ENCODE assay signal across 10 cellular contexts in genomic region chr12:132188451-132189298, GRCh38. TPM values are rescaled to one million over a fixed set of nuclear protein-coding genes. Genes with fewer than 3 reads are reported as not detected.
DNase-seq lines count a peak whose midpoint lies in the region; ATAC-seq and TF ChIP-seq lines count a peak whose summit lies in the region.
"Had no signal": no experiment of that assay in that cellular context is flagged by ENCODE, and none has a peak within 500 bp of the region (broad histone marks: within the 10 kb centered on the region; RNA-seq: fewer than 3 reads in every experiment).

No MANE protein-coding gene starts in this region.

- no peaks in the 10 kb centered on the region for H3K27me3 ChIP-seq in CD4-positive, alpha-beta T cell (ENCODE audit: control insufficient read depth, insufficient read depth, low read length)
- H3K27me3 ChIP-seq in OCI-LY3 (ENCODE audit: low read depth, low read length) (no peaks in the 10 kb centered on the region), endodermal cell (ENCODE audit: control insufficient read depth, insufficient read depth, low read length, poor library complexity, severe bottlenecking) (peaks cover 32% of the 10 kb centered on the region), neuronal stem cell (ENCODE audit: control insufficient read depth in 3 of 3, insufficient read depth in 3 of 3, low read depth in 1 of 3, low read length in 3 of 3) (peaks cover 0 to 80% (median 18%) of the 10 kb centered on the region in 3 experiments)

- no peak overlapping the region for H2BK12ac ChIP-seq in neuronal stem cell (ENCODE audit: low read length)

- peak overlapping the region; percentile 65 for H3K4me2 ChIP-seq in OCI-LY3 (ENCODE audit: low read length)
- peak overlapping the region; percentile 97 for H3K4me2 ChIP-seq in neuronal stem cell (ENCODE audit: insufficient read depth, low read length, poor library complexity, severe bottlenecking)

- H3K23ac ChIP-seq in neuronal stem cell (ENCODE audit: low read depth, low read length, poor library complexity), result peak overlapping the region; percentile 93

- H2BK15ac ChIP-seq in neuronal stem cell (ENCODE audit: low read length), result peak overlapping the region; percentile 96

- H2AFZ ChIP-seq in OCI-LY3 (ENCODE audit: low read depth, low read length) (no peak overlapping the region), neuronal stem cell (ENCODE audit: low read length) (peak overlapping the region; percentile 89)

- POLR2A ChIA-PET in CD4-positive, alpha-beta T cell (lab: Charles Lee), result interaction anchor here (0.9 to 2.4 kb wide), 7 partner anchors 9 to 640 kb away, joined by 3 to 35 read pairs (median 4); no protein-coding TSS in a partner anchor

- WGBS in endodermal cell (ENCODE audit: insufficient coverage in 1 of 2, insufficient read length in 1 of 2), 2 experiments, result 53 to 71% methylated on average over 21 to 39 of the region's 39 CpGs
- no CpG with 5 or more reads among the region's 39 CpGs for WGBS in neuronal stem cell (ENCODE audit: extremely low coverage in 2 of 2, insufficient read length in 2 of 2, insufficient replicate concordance in 1 of 2), 2 donors

- H3K27ac Mint-ChIP-seq in CD4-positive, alpha-beta T cell, result peak overlapping the region; percentile 86
- H3K27ac Mint-ChIP-seq in endodermal cell, result no peak overlapping the region

- CTCF ChIA-PET in CD4-positive, alpha-beta T cell (lab: Charles Lee), result interaction anchor here (1.4 kb wide), 1 partner anchor 35 kb away, joined by 5 read pairs; no protein-coding TSS in a partner anchor

- DNase-seq in CD4-positive, alpha-beta T cell, result no peak
- DNase-seq in endodermal cell, result no peak
- no peak for DNase-seq in neuronal stem cell (ENCODE audit: low spot score)
- no peak for DNase-seq in stimulated activated CD4-positive, alpha-beta T cell treated with anti-CD3 and anti-CD28 coated beads, Interleukin-2, amount 100 ng/mL, for 24 hours
- DNase-seq in SHP77 treated with DMSO at 0.1 percent for 48 hours (lab: John Stamatoyannopoulos, UW), result no peak
- no peak for DNase-seq in NCI-H1694 treated with DMSO at 0.1 percent for 48 hours (lab: John Stamatoyannopoulos, UW)
- DNase-seq: NCI-H2081 treated with DMSO at 0.1 percent for 48 hours had no signal

- ATAC-seq in CD4-positive, alpha-beta T cell (ENCODE audit: poor library complexity), result no peak
- ATAC-seq in GM21381 (IDR thresholded peaks at IDR 0.05; ENCODE audit: unreplicated experiment), result no peak

- H3K27ac ChIP-seq in CD4-positive, alpha-beta T cell (ENCODE audit: low read depth, low read length), result peak overlapping the region; percentile 59
- no peak overlapping the region for H3K27ac ChIP-seq in OCI-LY3 (ENCODE audit: low read length)
- H3K27ac ChIP-seq in endodermal cell (ENCODE audit: low read depth, low read length), result no peak overlapping the region
- H3K27ac ChIP-seq in neuronal stem cell (replicated peaks; ENCODE audit: low read length), result no peak overlapping the region
- H3K27ac ChIP-seq: epithelial cell of prostate had no signal

- no peaks in the 10 kb centered on the region for H3K27me3 Mint-ChIP-seq in CD4-positive, alpha-beta T cell
- H3K27me3 Mint-ChIP-seq in endodermal cell (ENCODE audit: insufficient read depth), result peaks cover 81% of the 10 kb centered on the region

- no peaks in the 10 kb centered on the region for H3K36me3 ChIP-seq in OCI-LY3 (replicated peaks; ENCODE audit: low read depth, low read length)
- no peaks in the 10 kb centered on the region for H3K36me3 ChIP-seq in endodermal cell (ENCODE audit: control insufficient read depth, insufficient read depth, low read length)
- H3K36me3 ChIP-seq in neuronal stem cell (replicated peaks in 1 of 2; ENCODE audit: control insufficient read depth in 2 of 2, insufficient read depth in 2 of 2, low read length in 2 of 2), result no peaks in the 10 kb centered on the region

- H3K9me3 ChIP-seq in CD4-positive, alpha-beta T cell (ENCODE audit: control insufficient read depth, low read length), result peaks cover 7% of the 10 kb centered on the region
- H3K9me3 ChIP-seq in OCI-LY3 (ENCODE audit: insufficient read depth, low read length) (no peaks in the 10 kb centered on the region), endodermal cell (ENCODE audit: control insufficient read depth, low read length) (peaks cover 4% of the 10 kb centered on the region), neuronal stem cell (replicated peaks in 1 of 2; ENCODE audit: control insufficient read depth in 2 of 2, insufficient read depth in 1 of 2, low read depth in 1 of 2, low read length in 2 of 2) (peaks cover 5 to 6% of the 10 kb centered on the region in 2 donors)

- H3K9ac ChIP-seq in OCI-LY3 (ENCODE audit: low read length), result no peak overlapping the region
- H3K9ac ChIP-seq in endodermal cell (ENCODE audit: extremely low read depth, low read length, poor library complexity, severe bottlenecking), result no peak overlapping the region
- peak overlapping the region; percentile 24 for H3K9ac ChIP-seq in neuronal stem cell (ENCODE audit: low read depth, low read length, poor library complexity)

- H3K4me1 ChIP-seq in OCI-LY3 (ENCODE audit: low read length), result no peaks in the 10 kb centered on the region
- H3K4me1 ChIP-seq in endodermal cell (ENCODE audit: control insufficient read depth, insufficient read depth, low read length), result no peaks in the 10 kb centered on the region
- peaks cover 6 to 9% of the 10 kb centered on the region in 2 donors for H3K4me1 ChIP-seq in neuronal stem cell (ENCODE audit: control insufficient read depth in 2 of 2, insufficient read depth in 1 of 2, low read depth in 1 of 2, low read length in 2 of 2)

- H3K14ac ChIP-seq in neuronal stem cell (ENCODE audit: low read length), result peak overlapping the region; percentile 99

- H2BK120ac ChIP-seq in neuronal stem cell (ENCODE audit: low read depth, low read length), result peak overlapping the region; percentile 61

- no peaks in the 10 kb centered on the region for H3K79me2 ChIP-seq in OCI-LY3 (ENCODE audit: low read length)

- intact Hi-C loops in CD4-positive, alpha-beta T cell (cut with DNase I, micrococcal nuclease), result loop anchor here (1.0 to 5.0 kb wide), 4 partner anchors 36 to 299 kb away; partner anchors contain the start of genes DDX51 (in 1 of the 2) and NOC4L (in 1 of the 2)

- H3K4me3 ChIP-seq in OCI-LY3 (ENCODE audit: low read length), result peak overlapping the region; percentile 71
- H3K4me3 ChIP-seq in endodermal cell (ENCODE audit: low read length), result peak overlapping the region; percentile 58
- peak overlapping the region in 1 of 2 donors; percentile 81 for H3K4me3 ChIP-seq in neuronal stem cell (ENCODE audit: low read length in 2 of 2)

- no peak for TF ChIP-seq CTCF in CD4-positive, alpha-beta T cell (IDR thresholded peaks at IDR 0.05)
- no peak for TF ChIP-seq CTCF in OCI-LY3 (IDR thresholded peaks at IDR 0.05; ENCODE audit: low read depth, low read length)
- TF ChIP-seq CTCF in endodermal cell (conservative IDR thresholded peaks at IDR 0.05), result peak; percentile 13

- H4K91ac ChIP-seq in neuronal stem cell (ENCODE audit: low read depth, low read length, poor library complexity), result no peak overlapping the region

- H3K4me3 Mint-ChIP-seq in CD4-positive, alpha-beta T cell, result peak overlapping the region; percentile 93
- peak overlapping the region; percentile 61 for H3K4me3 Mint-ChIP-seq in endodermal cell

- H2BK5ac ChIP-seq in neuronal stem cell (ENCODE audit: low read length), result peak overlapping the region; percentile 75

- H3K4ac ChIP-seq in neuronal stem cell (ENCODE audit: low read length), result no peak overlapping the region

- peak overlapping the region; percentile 99 for H3K18ac ChIP-seq in neuronal stem cell (ENCODE audit: low read length)

- peaks cover 22% of the 10 kb centered on the region for H3K36me3 Mint-ChIP-seq in CD4-positive, alpha-beta T cell (ENCODE audit: low read depth)
- H3K36me3 Mint-ChIP-seq in endodermal cell (ENCODE audit: low read depth), result no peaks in the 10 kb centered on the region

- peaks cover 49% of the 10 kb centered on the region for H3K4me1 Mint-ChIP-seq in CD4-positive, alpha-beta T cell (ENCODE audit: low read depth)
- peaks cover 3% of the 10 kb centered on the region for H3K4me1 Mint-ChIP-seq in endodermal cell

- no peaks in the 10 kb centered on the region for H4K20me1 ChIP-seq in OCI-LY3 (ENCODE audit: insufficient read depth, low read length)

- H3K9me3 Mint-ChIP-seq in CD4-positive, alpha-beta T cell, result peaks cover 7% of the 10 kb centered on the region
- peaks cover 4% of the 10 kb centered on the region for H3K9me3 Mint-ChIP-seq in endodermal cell

- peak overlapping the region; percentile 96 for H2AK5ac ChIP-seq in neuronal stem cell (ENCODE audit: low read depth, low read length)

- H4K8ac ChIP-seq in neuronal stem cell (ENCODE audit: low read depth, low read length), result peak overlapping the region; percentile 43

- peaks cover 2% of the 10 kb centered on the region for H3K79me1 ChIP-seq in neuronal stem cell (ENCODE audit: low read depth, low read length)

RNA-seq across cellular contexts. Expression of gene NOC4L, which starts 44.4 kb away (rescaled TPM):
- 10 to 100 TPM; 21.8 to 22.3 TPM for total RNA-seq in CD4-positive, alpha-beta T cell
- total RNA-seq in endodermal cell, result 10 to 100 TPM; 22.7 to 32.7 TPM
- 25.4 TPM for polyA plus RNA-seq in endodermal cell (2013, experiment 1 of 2)
- polyA plus RNA-seq in endodermal cell (2013, experiment 2 of 2), result 23.8 TPM
- polyA plus RNA-seq in neuronal stem cell (2013, experiment 1 of 2), result 24.2 TPM
- 24.1 TPM for polyA plus RNA-seq in neuronal stem cell (2013, experiment 2 of 2)

RNA-seq across cellular contexts. Expression of gene DDX51, which starts 44.6 kb away (rescaled TPM):
- total RNA-seq in CD4-positive, alpha-beta T cell, result 10 to 100 TPM; 58.0 to 59.3 TPM
- total RNA-seq in endodermal cell, result 10 to 100 TPM; 31.5 to 33.8 TPM
- polyA plus RNA-seq in endodermal cell (2013, experiment 1 of 2), result 16.9 TPM
- 13.9 TPM for polyA plus RNA-seq in endodermal cell (2013, experiment 2 of 2)
- 8.5 TPM for polyA plus RNA-seq in neuronal stem cell (2013, experiment 1 of 2)
- 8.6 TPM for polyA plus RNA-seq in neuronal stem cell (2013, experiment 2 of 2)
